ENCODE assay signal across 9 cellular contexts in genomic region chr1:941027-941587, GRCh38. TPM values are rescaled to one million over a fixed set of nuclear protein-coding genes. Genes with fewer than 3 reads are reported as not detected.
DNase-seq lines count a peak whose midpoint lies in the region; ATAC-seq and TF ChIP-seq lines count a peak whose summit lies in the region.
"Had no signal": no experiment of that assay in that cellular context is flagged by ENCODE, and none has a peak within 500 bp of the region (broad histone marks: within the 10 kb centered on the region; RNA-seq: fewer than 3 reads in every experiment).

No MANE protein-coding gene starts in this region.

- no peak overlapping the region for H3K27ac ChIP-seq in ACC112 (ENCODE audit: low read depth, low read length)

- POLR2A ChIA-PET in MCF 10A (lab: Yijun Ruan, JAX) = interaction anchor here (0.7 to 3.0 kb wide), 5 partner anchors 18 to 39 kb away, joined by 3 to 7 read pairs (median 3); partner anchors contain the start of genes NOC2L and PLEKHN1
- POLR2A ChIA-PET in naive thymus-derived CD8-positive, alpha-beta T cell (lab: Charles Lee) = interaction anchor here (0.9 to 3.1 kb wide), 8 partner anchors 11 to 310 kb away, joined by 3 to 16 read pairs (median 4); partner anchors contain the start of genes ISG15, NOC2L and SAMD11

- H3K27ac Mint-ChIP-seq in HFFc6 (peak overlapping the region; percentile 82), MCF 10A (ENCODE audit: low read depth, unreplicated experiment) (no peak overlapping the region)
- H3K27ac Mint-ChIP-seq in naive thymus-derived CD8-positive, alpha-beta T cell = peak overlapping the region in 2 of 10 donors; percentile 31 to 32

- peaks cover 7% of the 10 kb centered on the region for H3K27me3 Mint-ChIP-seq in HFFc6 (ENCODE audit: insufficient read depth)
- H3K27me3 Mint-ChIP-seq in MCF 10A (ENCODE audit: insufficient read depth, unreplicated experiment) = no peaks in the 10 kb centered on the region
- peaks cover 2 to 33% (median 18%) of the 10 kb centered on the region in 5 donors for H3K27me3 Mint-ChIP-seq in naive thymus-derived CD8-positive, alpha-beta T cell

- peaks cover 45% of the 10 kb centered on the region for H3K4me1 Mint-ChIP-seq in HFFc6 (ENCODE audit: low read depth)
- no peaks in the 10 kb centered on the region for H3K4me1 Mint-ChIP-seq in MCF 10A (ENCODE audit: insufficient read depth, unreplicated experiment)
- H3K4me1 Mint-ChIP-seq in naive thymus-derived CD8-positive, alpha-beta T cell = peaks cover 5 to 12% (median 9%) of the 10 kb centered on the region in 4 donors

- H3K36me3 Mint-ChIP-seq in HFFc6 (ENCODE audit: low read depth) (no peaks in the 10 kb centered on the region), MCF 10A (ENCODE audit: insufficient read depth, unreplicated experiment) (peaks cover 2% of the 10 kb centered on the region)
- H3K36me3 Mint-ChIP-seq in naive thymus-derived CD8-positive, alpha-beta T cell = peaks cover 0 to 13% (median 3%) of the 10 kb centered on the region in 3 donors

- no peaks in the 10 kb centered on the region for H3K36me3 ChIP-seq in ACC112 (ENCODE audit: insufficient read depth, low read length)

- CTCF ChIA-PET in MCF 10A (lab: Yijun Ruan, JAX) = interaction anchor here (1.2 to 1.5 kb wide), 2 partner anchors 21 to 61 kb away, joined by 3 to 8 read pairs; no protein-coding TSS in a partner anchor

- ATAC-seq in naive thymus-derived CD8-positive, alpha-beta T cell = peak; percentile 24
- ATAC-seq in GM21528 (IDR thresholded peaks at IDR 0.05; ENCODE audit: low FRiP score, unreplicated experiment) = no peak

- TF ChIP-seq CTCF in HFFc6 (IDR thresholded peaks at IDR 0.05) (0 out of 2 replicates have a peak, but pooled peaks have one; percentile 12), MCF 10A (IDR thresholded peaks at IDR 0.05; ENCODE audit: unreplicated experiment) (no peak)

- H3K27me3 ChIP-seq in ACC112 (ENCODE audit: insufficient read depth, low read length) = peaks cover 5% of the 10 kb centered on the region; the same call in 1 of the 2 replicates

- no peaks in the 10 kb centered on the region for H3K79me2 ChIP-seq in ACC112 (ENCODE audit: control insufficient read depth, insufficient read depth, low read length, unreplicated experiment)

- BruUV-seq in MCF 10A (replicated peaks; lab: Mats Ljungman, UMichigan) = no TSS peak

- intact Hi-C loops in MCF 10A (cut with micrococcal nuclease) = loop anchor here (5.0 kb wide), 1 partner anchor 39 kb away; no protein-coding TSS in a partner anchor

- H3K4me3 Mint-ChIP-seq in HFFc6 = peak overlapping the region; percentile 78
- peak overlapping the region; percentile 60 for H3K4me3 Mint-ChIP-seq in MCF 10A (ENCODE audit: unreplicated experiment)
- H3K4me3 Mint-ChIP-seq in naive thymus-derived CD8-positive, alpha-beta T cell = peak overlapping the region; percentile 56 to 86 (median 76)

- no peak overlapping the region for H2AFZ ChIP-seq in ACC112 (ENCODE audit: low read length, unreplicated experiment)

- DNase-seq in HFFc6 (no peak), MCF 10A (ENCODE audit: unreplicated experiment) (no peak), NCI-H524 (lab: John Stamatoyannopoulos, UW) (no peak), GF-D8 (lab: John Stamatoyannopoulos, UW) (no peak)
- no peak for DNase-seq in naive thymus-derived CD8-positive, alpha-beta T cell
- DNase-seq in stimulated activated naive CD4-positive, alpha-beta T cell treated with Interleukin-2 at 50 U/mL for 16 hours (lab: John Stamatoyannopoulos, UW) = no peak
- DNase-seq: stimulated activated CD4-positive, alpha-beta T cell treated with anti-CD3 and anti-CD28 coated beads, Interleukin-12 subunit alpha, Interleukin-12 subunit beta, amount 100 ng/mL, for 4 hours had no signal

- peak overlapping the region; percentile 44 for H3K4me3 ChIP-seq in ACC112 (ENCODE audit: low read depth, low read length)

- H3K9me3 Mint-ChIP-seq in HFFc6 (no peaks in the 10 kb centered on the region), MCF 10A (ENCODE audit: unreplicated experiment) (no peaks in the 10 kb centered on the region)
- H3K9me3 Mint-ChIP-seq in naive thymus-derived CD8-positive, alpha-beta T cell = no peaks in the 10 kb centered on the region

- H3K4me1 ChIP-seq in ACC112 (ENCODE audit: control insufficient read depth, insufficient read depth, low read length, unreplicated experiment) = peaks cover 27% of the 10 kb centered on the region

RNA-seq across cellular contexts. Expression of gene SAMD11, which starts 17.4 kb away (rescaled TPM):
- total RNA-seq in HFFc6 (2021; fragmentation: NEBNext Ultra II Directional; extraction: Animal tissue kit (Norgen Biotek cat#: 25700)) = 10 to 100 TPM; 20.6 to 29.3 (median 27.5) TPM
- not detected in 2 replicates for total RNA-seq in MCF 10A (2022)
- total RNA-seq in naive thymus-derived CD8-positive, alpha-beta T cell = not detected
- polyA plus RNA-seq in naive thymus-derived CD8-positive, alpha-beta T cell = under 1 TPM in 1 of 3 donors, not detected in 2; 0.29 TPM

RNA-seq across cellular contexts. Expression of gene NOC2L, which starts 17.9 kb away (rescaled TPM):
- 100 to 1,000 TPM; 112 to 142 (median 119) TPM for total RNA-seq in HFFc6 (2021; fragmentation: NEBNext Ultra II Directional; extraction: Animal tissue kit (Norgen Biotek cat#: 25700))
- total RNA-seq in MCF 10A (2022) = 117 and 136 TPM in 2 replicates
- total RNA-seq in naive thymus-derived CD8-positive, alpha-beta T cell = 10 to 100 TPM; 72.3 to 78.3 TPM
- 10 to 100 TPM; 49.5 to 68.2 (median 60.5) TPM for polyA plus RNA-seq in naive thymus-derived CD8-positive, alpha-beta T cell

RNA-seq across cellular contexts. Expression of gene KLHL17, which starts 19.3 kb away (rescaled TPM):
- 10 to 100 TPM; 12.2 to 17.5 (median 13.2) TPM for total RNA-seq in HFFc6 (2021; fragmentation: NEBNext Ultra II Directional; extraction: Animal tissue kit (Norgen Biotek cat#: 25700))
- 15.1 and 18.1 TPM in 2 replicates for total RNA-seq in MCF 10A (2022)
- 10 to 100 TPM; 36.4 to 37.4 TPM for total RNA-seq in naive thymus-derived CD8-positive, alpha-beta T cell
- 1 to 10 TPM in 2 of 3 donors, under 1 TPM in 1; 0.94 to 2.0 (median 1.1) TPM for polyA plus RNA-seq in naive thymus-derived CD8-positive, alpha-beta T cell

RNA-seq across cellular contexts. Expression of gene PLEKHN1, which starts 25.2 kb away (rescaled TPM):
- total RNA-seq in HFFc6 (2021; fragmentation: NEBNext Ultra II Directional; extraction: Animal tissue kit (Norgen Biotek cat#: 25700)) = 1 to 10 TPM; 5.2 to 6.9 (median 6.0) TPM
- 7.9 and 11.1 TPM in 2 replicates for total RNA-seq in MCF 10A (2022)
- total RNA-seq in naive thymus-derived CD8-positive, alpha-beta T cell = under 1 TPM; 0.60 to 0.93 TPM
- polyA plus RNA-seq in naive thymus-derived CD8-positive, alpha-beta T cell = under 1 TPM in 1 of 3 donors, not detected in 2; 0.19 TPM

RNA-seq across cellular contexts. Expression of gene PERM1, which starts 40.8 kb away (rescaled TPM):
- under 1 TPM in 2 of 6 experiments, not detected in 4; 0.17 to 0.18 TPM for total RNA-seq in HFFc6 (2021; fragmentation: NEBNext Ultra II Directional; extraction: Animal tissue kit (Norgen Biotek cat#: 25700))
- not detected in 2 replicates for total RNA-seq in MCF 10A (2022)
- total RNA-seq in naive thymus-derived CD8-positive, alpha-beta T cell = not detected
- not detected for polyA plus RNA-seq in naive thymus-derived CD8-positive, alpha-beta T cell

Comparison
In these comparisons a context has a peak if more than half of its experiments do, and no peak if none do; other contexts are left out.
1. RNA of gene SAMD11, which starts 17.4 kb away (total RNA-seq): 20.6 to 29.3 TPM in HFFc6; not detected in MCF 10A and not detected in naive thymus-derived CD8-positive, alpha-beta T cell; every median in the first group is over 10 times any median in the second.
2. Peak in every context shown above with its lines, with median percentiles within 50 percentile points of each other: H3K4me3 Mint-ChIP-seq.